ENCODE assay signal across 10 cellular contexts in the genomic region with DNA sequence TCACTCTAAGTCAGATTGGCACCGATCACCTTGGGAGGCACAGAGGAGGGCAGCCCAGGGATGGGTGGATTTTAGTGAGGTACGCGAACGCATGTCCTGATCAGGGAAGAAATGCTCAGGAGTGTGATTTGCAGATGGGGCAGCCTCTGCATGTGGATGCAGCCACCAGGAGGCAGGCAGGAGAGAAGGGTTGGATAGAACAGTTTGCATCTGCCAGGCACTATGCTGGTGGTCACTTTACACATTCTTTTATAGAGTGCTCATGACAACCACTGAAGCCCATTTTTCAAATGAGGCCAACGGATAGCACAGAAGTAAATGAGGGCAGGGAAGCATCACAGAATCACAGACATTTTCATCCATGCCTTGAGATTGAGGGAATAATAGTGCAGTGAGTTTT. TPM values are rescaled to one million over a fixed set of nuclear protein-coding genes. Genes with fewer than 3 reads are reported as not detected.
DNase-seq lines count a peak whose midpoint lies in the region; ATAC-seq, FAIRE-seq and TF ChIP-seq lines count a peak whose summit lies in the region.
"Had no signal": no experiment of that assay in that cellular context is flagged by ENCODE, and none has a peak within 500 bp of the region (broad histone marks: within the 10 kb centered on the region; RNA-seq: fewer than 3 reads in every experiment).

No MANE protein-coding gene starts in this region.

- TF ChIP-seq POLR2A in gastrocnemius medialis (IDR thresholded peaks at IDR 0.05), result no peak

- ATAC-seq in gastrocnemius medialis (no peak), GM19467 (IDR thresholded peaks at IDR 0.05; ENCODE audit: unreplicated experiment) (no peak), HG03135 (IDR thresholded peaks at IDR 0.05; ENCODE audit: unreplicated experiment) (no peak), GM21381 (IDR thresholded peaks at IDR 0.05; ENCODE audit: unreplicated experiment) (no peak)

- no peak overlapping the region for H3K4me3 ChIP-seq in GM12864 (ENCODE audit: low read depth, low read length)
- H3K4me3 ChIP-seq in epithelial cell of esophagus (ENCODE audit: low read length), result peak overlapping the region; percentile 88
- no peak overlapping the region for H3K4me3 ChIP-seq in gastrocnemius medialis

- H3K27ac ChIP-seq in gastrocnemius medialis, result peak overlapping the region in 3 of 4 donors; percentile 88 to 96 (median 95)

- peak; percentile 36 for TF ChIP-seq CTCF in GM12864 (IDR thresholded peaks at IDR 0.05; ENCODE audit: low read depth, low read length, missing control alignments)
- peak; percentile 60 for TF ChIP-seq CTCF in epithelial cell of esophagus (IDR thresholded peaks at IDR 0.05; ENCODE audit: insufficient read depth, low read depth, low read length, missing control alignments)
- TF ChIP-seq CTCF in gastrocnemius medialis (IDR thresholded peaks at IDR 0.05 in 4 of 5, conservative IDR thresholded peaks at IDR 0.05 in 1 of 5), result peak in 2 of 5 experiments; percentile 10 to 33

- in situ Hi-C loops in gastrocnemius medialis (cut with MboI; ENCODE audit: low sequenced_read_pairs in 4 of 4), result no loop called here

- peak; percentile 74 for FAIRE-seq in RCC 7860 (lab: Jason Lieb, UNC)
- FAIRE-seq: GM12892 had no signal

- no peaks in the 10 kb centered on the region for H3K27me3 ChIP-seq in gastrocnemius medialis

- DNase-seq in GM12864 (ENCODE audit: low read depth) (no peak), RCC 7860 (ENCODE audit: low spot score) (peak; percentile 73), epithelial cell of esophagus (ENCODE audit: low read depth) (peak; percentile 51), gastrocnemius medialis (no peak)
- DNase-seq: NCI-H1694; stimulated activated CD8-positive, alpha-beta memory T cell treated with anti-CD3 and anti-CD28 coated beads, Interleukin-4, amount 100 ng/mL, for 48 hours had no signal

- H3K36me3 ChIP-seq in gastrocnemius medialis, result no peaks in the 10 kb centered on the region

- H3K9me3 ChIP-seq in gastrocnemius medialis, result no peaks in the 10 kb centered on the region

- H3K4me1 ChIP-seq in gastrocnemius medialis, result peaks cover 72 to 74% of the 10 kb centered on the region in 2 donors

- intact Hi-C loops in gastrocnemius medialis (cut with DNase I; ENCODE audit: low total_unique reads), result loop anchor here (5.0 kb wide), 1 partner anchor 46 kb away; no protein-coding TSS in a partner anchor

RNA-seq across cellular contexts. Expression of gene LAMB3, which starts 5.7 kb away (rescaled TPM):
- 1 to 10 TPM in 1 of 4 donors, under 1 TPM in 3; 0.61 to 1.9 (median 0.72) TPM for total RNA-seq in gastrocnemius medialis

RNA-seq across cellular contexts. Expression of gene G0S2, which starts 28.7 kb away (rescaled TPM):
- total RNA-seq in gastrocnemius medialis, result 1,000 to 10,000 TPM in 1 of 4 donors, 100 to 1,000 TPM in 1, 10 to 100 TPM in 2; 29.1 to 1,155 (median 83.4) TPM

RNA-seq across cellular contexts. Expression of gene HSD11B1, which starts 58.1 kb away (rescaled TPM):
- total RNA-seq in gastrocnemius medialis, result 10 to 100 TPM in 1 of 4 donors, 1 to 10 TPM in 3; 3.0 to 16.0 (median 6.8) TPM

Comparison
In these comparisons a context has a peak if more than half of its experiments do, and no peak if none do; other contexts are left out.
1. DNase-seq: peak in RCC 7860 (single experiment) and epithelial cell of esophagus (single experiment); none in GM12864 (single experiment) and gastrocnemius medialis (0 of 2).